Comparison of ENCODE assay signal across 2 cellular contexts in genomic region chr12:21794807-21795595, GRCh38. TPM values are rescaled to one million over a fixed set of nuclear protein-coding genes. Genes with fewer than 3 reads are reported as not detected.
"Had no signal": no experiment of that assay in that cellular context is flagged by ENCODE, and none has a peak within 500 bp of the region (broad histone marks: within the 10 kb centered on the region; RNA-seq: fewer than 3 reads in every experiment).

No MANE protein-coding gene starts in this region.

RNA-seq across cellular contexts. Expression of gene KCNJ8, which starts 20.5 kb away (rescaled TPM):
- total RNA-seq: PC-9, SK-MEL-5 had no signal
